In the genomic region with DNA sequence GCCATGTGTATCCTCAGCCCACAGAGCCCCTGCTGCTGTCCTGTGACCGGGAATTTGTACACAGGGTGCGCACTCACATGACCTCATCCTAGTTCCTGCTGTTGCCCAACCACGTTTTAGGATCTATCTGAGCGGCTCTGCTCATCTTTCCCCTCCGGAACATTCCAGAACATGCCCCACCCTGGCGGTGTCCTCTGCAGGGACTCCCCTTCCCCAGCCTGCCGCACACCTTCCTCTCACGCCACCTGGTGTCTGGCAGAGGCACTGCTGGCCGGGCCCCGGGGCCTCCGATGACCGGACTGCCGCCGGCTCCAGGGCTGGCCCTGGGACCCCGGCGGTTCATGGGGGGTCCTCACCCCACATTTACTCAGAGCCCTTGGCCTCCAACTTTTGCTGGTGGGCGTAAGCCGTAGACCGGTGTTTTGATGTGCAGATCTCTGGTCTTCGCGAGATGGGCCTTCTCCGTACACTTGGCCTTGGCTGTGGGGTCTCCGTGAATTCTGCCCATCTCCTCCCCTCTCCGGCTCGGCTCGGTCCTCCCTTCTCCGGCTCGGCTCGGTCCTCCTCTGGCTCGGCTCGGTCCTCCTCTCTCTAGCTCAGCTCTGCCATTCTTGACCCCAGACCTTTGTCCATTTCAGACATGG, we compare ENCODE assay signal across 8 cellular contexts. TPM values are rescaled to one million over a fixed set of nuclear protein-coding genes. Genes with fewer than 3 reads are reported as not detected.
DNase-seq lines count a peak whose midpoint lies in the region; ATAC-seq and TF ChIP-seq lines count a peak whose summit lies in the region.

No MANE protein-coding gene starts in this region.

- H3K4me1 ChIP-seq in Caco-2 (0 out of 2 replicates have a peak, but pooled peaks cover 3% of the 10 kb centered on the region), esophagus squamous epithelium (peaks cover 14 to 36% (median 18%) of the 10 kb centered on the region in 3 donors), neutrophil (ENCODE audit: control insufficient read depth in 1 of 2, insufficient read depth in 1 of 2, low read depth in 1 of 2, low read length in 1 of 2) (no peaks in the 10 kb centered on the region)

- peaks cover 7% of the 10 kb centered on the region for H3K9me3 Mint-ChIP-seq in Caco-2 (ENCODE audit: unreplicated experiment)

- POLR2A ChIA-PET in Caco-2 (lab: Charles Lee) = no interaction called here

- H3K27me3 ChIP-seq in Caco-2 (replicated peaks; ENCODE audit: control insufficient read depth, insufficient read depth, low read length) = no peaks in the 10 kb centered on the region
- H3K27me3 ChIP-seq in esophagus squamous epithelium = peaks cover 0 to 5% (median 0%) of the 10 kb centered on the region in 4 donors
- peaks cover 13% of the 10 kb centered on the region for H3K27me3 ChIP-seq in neutrophil

- CTCF ChIA-PET in Caco-2 (lab: Charles Lee) = interaction anchor here (2.1 kb wide), 1 partner anchor 31 kb away, joined by 10 read pairs; no protein-coding TSS in a partner anchor

- ATAC-seq in HG03280 (IDR thresholded peaks at IDR 0.05; ENCODE audit: unreplicated experiment) (no peak), GM18511 (IDR thresholded peaks at IDR 0.05; ENCODE audit: unreplicated experiment) (no peak)

- no peaks in the 10 kb centered on the region for H3K9me3 ChIP-seq in Caco-2
- H3K9me3 ChIP-seq in esophagus squamous epithelium = peaks cover 0 to 10% (median 0%) of the 10 kb centered on the region in 3 donors
- no peaks in the 10 kb centered on the region for H3K9me3 ChIP-seq in neutrophil

- H3K27me3 Mint-ChIP-seq in Caco-2 (ENCODE audit: insufficient read depth, unreplicated experiment) = no peaks in the 10 kb centered on the region

- intact Hi-C loops in Caco-2 (cut with micrococcal nuclease; ENCODE audit: unreplicated experiment) (loop anchor here (2.0 kb wide), 1 partner anchor 31 kb away; no protein-coding TSS in a partner anchor), esophagus squamous epithelium (cut with DNase I) (no loop called here)

- no peak overlapping the region for H3K4me3 ChIP-seq in Caco-2 (ENCODE audit: low read depth, low read length)
- no peak overlapping the region for H3K4me3 ChIP-seq in esophagus squamous epithelium
- no peak overlapping the region for H3K4me3 ChIP-seq in neutrophil (ENCODE audit: low read depth in 1 of 2, low read length in 1 of 2)

- DNase-seq in Caco-2 (peak; percentile 69 to 71), esophagus squamous epithelium (lab: John Stamatoyannopoulos, UW) (no peak), A172 (ENCODE audit: low spot score) (no peak)
- DNase-seq in activated CD8-positive, alpha-beta memory T cell treated with anti-CD3 and anti-CD28 coated beads, Interleukin-2, amount 50 U/mL, for 24 hours (ENCODE audit: extremely low read depth) = peak; percentile 7

- H3K4me1 Mint-ChIP-seq in Caco-2 (ENCODE audit: low read depth, unreplicated experiment) = no peaks in the 10 kb centered on the region

- WGBS in esophagus squamous epithelium, 2 donors = 50 to 61% methylated on average over 24 to 29 of the region's 31 CpGs

- TF ChIP-seq CTCF in Caco-2 (IDR thresholded peaks at IDR 0.05; ENCODE audit: insufficient read depth in 1 of 2, low read depth in 1 of 2, low read length in 1 of 2, severe bottlenecking in 1 of 2, unreplicated experiment in 1 of 2) = peak; percentile 60 to 70
- TF ChIP-seq CTCF in esophagus squamous epithelium (IDR thresholded peaks at IDR 0.05) = peak; percentile 66 to 94 (median 83)
- peak; percentile 41 for TF ChIP-seq CTCF in neutrophil (IDR thresholded peaks at IDR 0.05)

- TF ChIP-seq RAD21 in Ishikawa (IDR thresholded peaks at IDR 0.05; ENCODE audit: low read depth) = peak; percentile 37; the same call in 1 of the 2 replicates

- BruUV-seq in Caco-2 (replicated peaks; lab: Mats Ljungman, UMichigan) = no TSS peak

- no peaks in the 10 kb centered on the region for H3K36me3 ChIP-seq in Caco-2 (ENCODE audit: control insufficient read depth, insufficient read depth, low read length)
- peaks cover 0 to 4% (median 0%) of the 10 kb centered on the region in 3 donors for H3K36me3 ChIP-seq in esophagus squamous epithelium
- peaks cover under 1% of the 10 kb centered on the region for H3K36me3 ChIP-seq in neutrophil

- no peak for TF ChIP-seq EP300 in Ishikawa (IDR thresholded peaks at IDR 0.05; ENCODE audit: borderline replicate concordance)

- H3K4me3 Mint-ChIP-seq in Caco-2 (ENCODE audit: unreplicated experiment) = no peak overlapping the region

- H3K27ac ChIP-seq in esophagus squamous epithelium (peak overlapping the region in 1 of 4 donors; percentile 76), neutrophil (no peak overlapping the region)

- H3K36me3 Mint-ChIP-seq in Caco-2 (ENCODE audit: insufficient read depth, unreplicated experiment) = peaks cover 11% of the 10 kb centered on the region

- TF ChIP-seq POLR2A in esophagus squamous epithelium (IDR thresholded peaks at IDR 0.05) = no peak

- no peak overlapping the region for H3K27ac Mint-ChIP-seq in Caco-2 (ENCODE audit: unreplicated experiment)

TF ChIP-seq in Ishikawa, 13 proteins besides CTCF, POLR2A, EP300 and RAD21:
- TF ChIP-seq EGR1 (IDR thresholded peaks at IDR 0.05) (no peak), TCF12 (IDR thresholded peaks at IDR 0.05; ENCODE audit: low read depth) (no peak), ZBTB7A (IDR thresholded peaks at IDR 0.05; ENCODE audit: low read depth) (no peak), YY1 (IDR thresholded peaks at IDR 0.05; ENCODE audit: low read depth) (no peak), TAF1 (IDR thresholded peaks at IDR 0.05; ENCODE audit: low read depth) (no peak), CEBPB (IDR thresholded peaks at IDR 0.05) (no peak), TEAD4 (IDR thresholded peaks at IDR 0.05) (no peak), NFIC (IDR thresholded peaks at IDR 0.05) (no peak), FOXM1 (IDR thresholded peaks at IDR 0.05; ENCODE audit: borderline replicate concordance, low read depth) (no peak), CREB1 (IDR thresholded peaks at IDR 0.05; ENCODE audit: low read depth) (no peak)
- TF ChIP-seq, protein P1, sequence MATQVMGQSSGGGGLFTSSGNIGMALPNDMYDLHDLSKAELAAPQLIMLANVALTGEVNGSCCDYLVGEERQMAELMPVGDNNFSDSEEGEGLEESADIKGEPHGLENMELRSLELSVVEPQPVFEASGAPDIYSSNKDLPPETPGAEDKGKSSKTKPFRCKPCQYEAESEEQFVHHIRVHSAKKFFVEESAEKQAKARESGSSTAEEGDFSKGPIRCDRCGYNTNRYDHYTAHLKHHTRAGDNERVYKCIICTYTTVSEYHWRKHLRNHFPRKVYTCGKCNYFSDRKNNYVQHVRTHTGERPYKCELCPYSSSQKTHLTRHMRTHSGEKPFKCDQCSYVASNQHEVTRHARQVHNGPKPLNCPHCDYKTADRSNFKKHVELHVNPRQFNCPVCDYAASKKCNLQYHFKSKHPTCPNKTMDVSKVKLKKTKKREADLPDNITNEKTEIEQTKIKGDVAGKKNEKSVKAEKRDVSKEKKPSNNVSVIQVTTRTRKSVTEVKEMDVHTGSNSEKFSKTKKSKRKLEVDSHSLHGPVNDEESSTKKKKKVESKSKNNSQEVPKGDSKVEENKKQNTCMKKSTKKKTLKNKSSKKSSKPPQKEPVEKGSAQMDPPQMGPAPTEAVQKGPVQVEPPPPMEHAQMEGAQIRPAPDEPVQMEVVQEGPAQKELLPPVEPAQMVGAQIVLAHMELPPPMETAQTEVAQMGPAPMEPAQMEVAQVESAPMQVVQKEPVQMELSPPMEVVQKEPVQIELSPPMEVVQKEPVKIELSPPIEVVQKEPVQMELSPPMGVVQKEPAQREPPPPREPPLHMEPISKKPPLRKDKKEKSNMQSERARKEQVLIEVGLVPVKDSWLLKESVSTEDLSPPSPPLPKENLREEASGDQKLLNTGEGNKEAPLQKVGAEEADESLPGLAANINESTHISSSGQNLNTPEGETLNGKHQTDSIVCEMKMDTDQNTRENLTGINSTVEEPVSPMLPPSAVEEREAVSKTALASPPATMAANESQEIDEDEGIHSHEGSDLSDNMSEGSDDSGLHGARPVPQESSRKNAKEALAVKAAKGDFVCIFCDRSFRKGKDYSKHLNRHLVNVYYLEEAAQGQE (IDR thresholded peaks at IDR 0.05; ENCODE audit: low read depth) = no peak
- TF ChIP-seq, protein P2, sequence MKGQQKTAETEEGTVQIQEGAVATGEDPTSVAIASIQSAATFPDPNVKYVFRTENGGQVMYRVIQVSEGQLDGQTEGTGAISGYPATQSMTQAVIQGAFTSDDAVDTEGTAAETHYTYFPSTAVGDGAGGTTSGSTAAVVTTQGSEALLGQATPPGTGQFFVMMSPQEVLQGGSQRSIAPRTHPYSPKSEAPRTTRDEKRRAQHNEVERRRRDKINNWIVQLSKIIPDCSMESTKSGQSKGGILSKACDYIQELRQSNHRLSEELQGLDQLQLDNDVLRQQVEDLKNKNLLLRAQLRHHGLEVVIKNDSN (IDR thresholded peaks at IDR 0.05) = no peak
- TF ChIP-seq, protein P3, sequence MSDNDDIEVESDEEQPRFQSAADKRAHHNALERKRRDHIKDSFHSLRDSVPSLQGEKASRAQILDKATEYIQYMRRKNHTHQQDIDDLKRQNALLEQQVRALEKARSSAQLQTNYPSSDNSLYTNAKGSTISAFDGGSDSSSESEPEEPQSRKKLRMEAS (IDR thresholded peaks at IDR 0.05) = no peak

RNA-seq across cellular contexts. Expression of a gene that starts 29.5 kb away (rescaled TPM):
- 35.6 and 40.6 TPM in 2 replicates for total RNA-seq in Caco-2 (2022)
- total RNA-seq in esophagus squamous epithelium = 10 to 100 TPM in 3 of 4 donors, 1 to 10 TPM in 1; 8.4 to 24.6 (median 22.4) TPM
- total RNA-seq in A172 (2014; rRNA removed; shearing (Covaris generic)) = 1.8 and 3.6 TPM in 2 replicates

Comparison
In these comparisons a context has a peak if more than half of its experiments do, and no peak if none do; other contexts are left out.
1. DNase-seq: peak in Caco-2 (2 of 2) and activated CD8-positive, alpha-beta memory T cell treated with anti-CD3 and anti-CD28 coated beads, Interleukin-2, amount 50 U/mL, for 24 hours (single experiment); none in esophagus squamous epithelium (single experiment) and A172 (single experiment).
2. Peak in every context shown above with its lines, with median percentiles within 50 percentile points of each other: CTCF ChIP-seq.